ENCODE assay signal across 1 cellular context in genomic region chr3:196218155-196218712, GRCh38.
TF ChIP-seq lines count a peak whose summit lies in the region.

No MANE protein-coding gene starts in this region.

TF ChIP-seq in GM12878, 131 proteins besides CTCF, POLR2A, EP300 and RAD21:
- TF ChIP-seq TCF3 (IDR thresholded peaks at IDR 0.05; ENCODE audit: borderline replicate concordance, insufficient read depth, low read depth, low read length) (no peak), MYB (IDR thresholded peaks at IDR 0.05; ENCODE audit: borderline replicate concordance, low read depth, low read length) (no peak), JUNB (IDR thresholded peaks at IDR 0.05) (no peak), PKNOX1 (IDR thresholded peaks at IDR 0.05) (no peak), MXI1 (IDR thresholded peaks at IDR 0.05; ENCODE audit: low read depth, low read length) (no peak), PRDM15 (CRISPR knock-in tag; IDR thresholded peaks at IDR 0.05) (no peak), KLF5 (IDR thresholded peaks at IDR 0.05; ENCODE audit: partially characterized antibody) (no peak), EGR1 (IDR thresholded peaks at IDR 0.05; ENCODE audit: borderline replicate concordance in 1 of 2, low read depth in 2 of 2, low read length in 2 of 2) (no peak), SUZ12 (IDR thresholded peaks at IDR 0.05; ENCODE audit: unreplicated experiment) (no peak), CUX1 (IDR thresholded peaks at IDR 0.05; ENCODE audit: insufficient replicate concordance, low read depth, low read length) (no peak), SREBF2 (IDR thresholded peaks at IDR 0.05; ENCODE audit: low read length) (no peak), MEF2A (IDR thresholded peaks at IDR 0.05; ENCODE audit: insufficient read depth, low read depth, low read length) (no peak), FOXK2 (IDR thresholded peaks at IDR 0.05) (no peak), TAF1 (IDR thresholded peaks at IDR 0.05; ENCODE audit: borderline replicate concordance, low read depth, low read length) (no peak), BRCA1 (IDR thresholded peaks at IDR 0.05; ENCODE audit: low read depth, low read length) (no peak), HDGF (IDR thresholded peaks at IDR 0.05) (no peak), RFX5 (IDR thresholded peaks at IDR 0.05; ENCODE audit: low read depth, low read length) (no peak), HDAC2 (IDR thresholded peaks at IDR 0.05) (no peak)
- TF ChIP-seq, protein P1, sequence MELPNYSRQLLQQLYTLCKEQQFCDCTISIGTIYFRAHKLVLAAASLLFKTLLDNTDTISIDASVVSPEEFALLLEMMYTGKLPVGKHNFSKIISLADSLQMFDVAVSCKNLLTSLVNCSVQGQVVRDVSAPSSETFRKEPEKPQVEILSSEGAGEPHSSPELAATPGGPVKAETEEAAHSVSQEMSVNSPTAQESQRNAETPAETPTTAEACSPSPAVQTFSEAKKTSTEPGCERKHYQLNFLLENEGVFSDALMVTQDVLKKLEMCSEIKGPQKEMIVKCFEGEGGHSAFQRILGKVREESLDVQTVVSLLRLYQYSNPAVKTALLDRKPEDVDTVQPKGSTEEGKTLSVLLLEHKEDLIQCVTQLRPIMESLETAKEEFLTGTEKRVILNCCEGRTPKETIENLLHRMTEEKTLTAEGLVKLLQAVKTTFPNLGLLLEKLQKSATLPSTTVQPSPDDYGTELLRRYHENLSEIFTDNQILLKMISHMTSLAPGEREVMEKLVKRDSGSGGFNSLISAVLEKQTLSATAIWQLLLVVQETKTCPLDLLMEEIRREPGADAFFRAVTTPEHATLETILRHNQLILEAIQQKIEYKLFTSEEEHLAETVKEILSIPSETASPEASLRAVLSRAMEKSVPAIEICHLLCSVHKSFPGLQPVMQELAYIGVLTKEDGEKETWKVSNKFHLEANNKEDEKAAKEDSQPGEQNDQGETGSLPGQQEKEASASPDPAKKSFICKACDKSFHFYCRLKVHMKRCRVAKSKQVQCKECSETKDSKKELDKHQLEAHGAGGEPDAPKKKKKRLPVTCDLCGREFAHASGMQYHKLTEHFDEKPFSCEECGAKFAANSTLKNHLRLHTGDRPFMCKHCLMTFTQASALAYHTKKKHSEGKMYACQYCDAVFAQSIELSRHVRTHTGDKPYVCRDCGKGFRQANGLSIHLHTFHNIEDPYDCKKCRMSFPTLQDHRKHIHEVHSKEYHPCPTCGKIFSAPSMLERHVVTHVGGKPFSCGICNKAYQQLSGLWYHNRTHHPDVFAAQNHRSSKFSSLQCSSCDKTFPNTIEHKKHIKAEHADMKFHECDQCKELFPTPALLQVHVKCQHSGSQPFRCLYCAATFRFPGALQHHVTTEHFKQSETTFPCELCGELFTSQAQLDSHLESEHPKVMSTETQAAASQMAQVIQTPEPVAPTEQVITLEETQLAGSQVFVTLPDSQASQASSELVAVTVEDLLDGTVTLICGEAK (IDR thresholded peaks at IDR 0.05; ENCODE audit: borderline replicate concordance), result no peak
